39 cellular contexts compared by ENCODE assay signal in genomic region chr1:26064591-26064990, GRCh38. TPM values are rescaled to one million over a fixed set of nuclear protein-coding genes. Genes with fewer than 3 reads are reported as not detected.
DNase-seq lines count a peak whose midpoint lies in the region; ATAC-seq, FAIRE-seq and TF ChIP-seq lines count a peak whose summit lies in the region.
"Had no signal": no experiment of that assay in that cellular context is flagged by ENCODE, and none has a peak within 500 bp of the region (broad histone marks: within the 10 kb centered on the region; RNA-seq: fewer than 3 reads in every experiment).

No MANE protein-coding gene starts in this region.

- no peak overlapping the region for H2AFZ ChIP-seq in keratinocyte (ENCODE audit: control insufficient read depth, low read length)
- H2AFZ ChIP-seq: hepatocyte had no signal

- H4K20me1 ChIP-seq in keratinocyte (ENCODE audit: control insufficient read depth, extremely low read depth, insufficient read depth, low read length) = no peaks in the 10 kb centered on the region

- FAIRE-seq in RCC 7860 (lab: Jason Lieb, UNC) = peak; percentile 49
- peak; percentile 9 for FAIRE-seq in keratinocyte (lab: Jason Lieb, UNC)
- FAIRE-seq: astrocyte, HTR-8/SVneo had no signal

- TF ChIP-seq EP300 in upper lobe of left lung (IDR thresholded peaks at IDR 0.05) = no peak

- H3K36me3 ChIP-seq in heart left ventricle (peaks cover 0 to 60% (median 17%) of the 10 kb centered on the region in 9 donors), keratinocyte (ENCODE audit: control insufficient read depth in 2 of 2, extremely low read depth in 1 of 2, insufficient read depth in 2 of 2, low read length in 2 of 2) (no peaks in the 10 kb centered on the region), upper lobe of left lung (no peaks in the 10 kb centered on the region)

- H3K9ac ChIP-seq in keratinocyte (ENCODE audit: control insufficient read depth, extremely low read depth, insufficient read depth, low read length) = no peak overlapping the region

- no peak overlapping the region for H3K4me2 ChIP-seq in keratinocyte (ENCODE audit: control insufficient read depth, extremely low read depth, insufficient read depth, low read depth, low read length)
- H3K4me2 ChIP-seq: hepatocyte had no signal

- H3K27ac ChIP-seq in heart left ventricle (peak overlapping the region in 11 of 12 donors; percentile 45 to 100 (median 86)), keratinocyte (ENCODE audit: control insufficient read depth, insufficient read depth, low read length) (no peak overlapping the region), upper lobe of left lung (no peak overlapping the region)
- H3K27ac ChIP-seq: esophagus muscularis mucosa, hepatocyte had no signal

- TF ChIP-seq CTCF in heart left ventricle (IDR thresholded peaks at IDR 0.05) = no peak
- TF ChIP-seq CTCF in keratinocyte (optimal IDR thresholded peaks at IDR 0.05 in 1 of 3, IDR thresholded peaks at IDR 0.05 in 1 of 3, conservative IDR thresholded peaks at IDR 0.05 in 1 of 3; ENCODE audit: extremely low read depth in 1 of 3, insufficient read depth in 2 of 3, low read length in 3 of 3) = no peak
- TF ChIP-seq CTCF in upper lobe of left lung (IDR thresholded peaks at IDR 0.05) = no peak

- peaks cover 0 to 27% (median 0%) of the 10 kb centered on the region in 9 donors for H3K27me3 ChIP-seq in heart left ventricle
- H3K27me3 ChIP-seq in keratinocyte (ENCODE audit: control insufficient read depth, extremely low read depth, insufficient read depth, low read length) = peaks cover 4% of the 10 kb centered on the region
- H3K27me3 ChIP-seq in upper lobe of left lung = no peaks in the 10 kb centered on the region
- H3K27me3 ChIP-seq: hepatocyte had no signal

- dilution Hi-C loops in keratinocyte (cut with MboI; ENCODE audit: extremely low pct_ligation_motif_present, low sequenced_read_pairs) = no loop called here

- H3K9me1 ChIP-seq in keratinocyte (ENCODE audit: control insufficient read depth, extremely low read depth, insufficient read depth, low read length) = no peaks in the 10 kb centered on the region

- TF ChIP-seq POLR2A in heart left ventricle (IDR thresholded peaks at IDR 0.05) (no peak), upper lobe of left lung (IDR thresholded peaks at IDR 0.05) (no peak)

- H3K9me3 ChIP-seq in heart left ventricle (no peaks in the 10 kb centered on the region), keratinocyte (ENCODE audit: control insufficient read depth, low read depth, low read length) (no peaks in the 10 kb centered on the region), upper lobe of left lung (no peaks in the 10 kb centered on the region)
- H3K9me3 ChIP-seq: Caco-2, esophagus muscularis mucosa had no signal

- intact Hi-C loops in heart left ventricle (cut with DNase I) (no loop called here), cardiac septum (cut with DNase I) (no loop called here)

- H3K4me3 ChIP-seq in heart left ventricle (peak overlapping the region; percentile 17 to 91 (median 63)), keratinocyte (ENCODE audit: control insufficient read depth in 2 of 3, extremely low read depth in 1 of 3, insufficient read depth in 2 of 3, low read depth in 1 of 3, low read length in 3 of 3) (no peak overlapping the region), upper lobe of left lung (no peak overlapping the region)
- H3K4me3 ChIP-seq: esophagus muscularis mucosa, hepatocyte had no signal

- no peak for ATAC-seq in heart left ventricle
- no peak for ATAC-seq in upper lobe of left lung (ENCODE audit: low FRiP score in 2 of 2)
- ATAC-seq: activated naive CD8-positive, alpha-beta T cell treated with anti-CD3 and anti-CD28 coated beads, Interleukin-2, amount 50 U/mL, for 24 hours; activated T-cell treated with anti-CD3 and anti-CD28 coated beads, Interleukin-2, amount 50 U/mL, for 72 hours; effector memory CD8-positive, alpha-beta T cell; stimulated activated naive CD8-positive, alpha-beta T cell treated with anti-CD3 and anti-CD28 coated beads, Interleukin-15, Interleukin-2, amounts not matched to agents 100 U/mL and 50 U/mL, for 24 hours had no signal

- H3K4me1 ChIP-seq in heart left ventricle (peaks cover 0 to 38% (median 7%) of the 10 kb centered on the region in 12 donors), keratinocyte (ENCODE audit: control insufficient read depth, extremely low read depth, insufficient read depth, low read length) (no peaks in the 10 kb centered on the region), upper lobe of left lung (no peaks in the 10 kb centered on the region)
- H3K4me1 ChIP-seq: esophagus muscularis mucosa had no signal

- no peak for DNase-seq in heart left ventricle
- no peak for DNase-seq in cardiac septum (ENCODE audit: low spot score)
- DNase-seq in RCC 7860 (ENCODE audit: low spot score) = peak; percentile 28
- DNase-seq in keratinocyte (ENCODE audit: low read depth, low spot score) = no peak
- peak; percentile 95 for DNase-seq in renal cortical epithelial cell (ENCODE audit: low read depth)
- DNase-seq in upper lobe of left lung = no peak
- no peak for DNase-seq in midbrain (lab: John Stamatoyannopoulos, UW)
- no peak for DNase-seq in NCI-H1436 (lab: John Stamatoyannopoulos, UW)
- DNase-seq: 8988T; activated CD4-positive, alpha-beta memory T cell treated with anti-CD3 and anti-CD28 coated beads for 36 hours; activated CD4-positive, CD25-positive, alpha-beta regulatory T cell treated with anti-CD3 and anti-CD28 coated beads, Interleukin-2, amount 50 U/mL, for 72 hours; activated naive CD8-positive, alpha-beta T cell treated with anti-CD3 and anti-CD28 coated beads, Interleukin-2, amount 50 U/mL, for 24 hours; activated T-cell treated with anti-CD3 and anti-CD28 coated beads, Interleukin-2, amount 50 U/mL, for 72 hours; Caco-2; central memory CD4-positive, alpha-beta T cell; DND-41; effector memory CD8-positive, alpha-beta T cell; foreskin melanocyte; GOT3; NCI-H1092; NCI-H1694 treated with DMSO at 0.1 percent for 48 hours; NCI-H2171 treated with DMSO at 0.1 percent for 48 hours; NCI-H510A; nephron progenitor cell; OCI-M1; retina; SHP77 treated with DMSO at 0.1 percent for 48 hours; stimulated activated CD4-positive, alpha-beta T cell treated with anti-CD3 and anti-CD28 coated beads, Interleukin-2, amount 100 ng/mL, for 24 hours; stimulated activated naive CD8-positive, alpha-beta T cell treated with anti-CD3 and anti-CD28 coated beads, Interleukin-15, Interleukin-2, amounts not matched to agents 100 U/mL and 50 U/mL, for 24 hours; T-helper 2 cell had no signal

- 41 to 53% (median 46%) methylated on average over 2 of the region's 2 CpGs for WGBS in heart left ventricle, 4 donors
- 66 to 80% methylated on average over 2 of the region's 2 CpGs for WGBS in upper lobe of left lung, 2 donors

- H3K79me2 ChIP-seq in keratinocyte (ENCODE audit: control insufficient read depth, insufficient read depth, low read length) = no peaks in the 10 kb centered on the region
- H3K79me2 ChIP-seq: hepatocyte had no signal

RNA-seq across cellular contexts. Expression of gene TRIM63, which starts 2.8 kb away (rescaled TPM):
- total RNA-seq in heart left ventricle = 100 to 1,000 TPM; 136 to 598 (median 196) TPM
- 100 to 1,000 TPM; 277 to 444 TPM for polyA plus RNA-seq in heart left ventricle
- 123 TPM for total RNA-seq in cardiac septum
- polyA plus RNA-seq in keratinocyte = not detected in 3 replicates
- 0.30 TPM for polyA plus RNA-seq in keratinocyte (2011; ENCODE audit: low read depth)
- polyA plus RNA-seq in keratinocyte (2011; cell fraction: cytosol; rRNA removed) = 0.05 TPM in 1 of 2 replicates, not detected in the other
- polyA plus RNA-seq in keratinocyte (2011; cell fraction: nucleus; rRNA removed) = 0.09 TPM in 1 of 2 replicates, not detected in the other
- polyA plus RNA-seq in keratinocyte (2012; ENCODE audit: low replicate concordance) = 0.20 TPM in 1 of 2 replicates, not detected in the other
- polyA minus RNA-seq in keratinocyte = not detected in 3 replicates
- not detected for polyA minus RNA-seq in keratinocyte (2011; cell fraction: cytosol; rRNA and poly(A)+ RNA removed)
- not detected in 2 replicates for polyA minus RNA-seq in keratinocyte (2011; cell fraction: nucleus; rRNA and poly(A)+ RNA removed)
- total RNA-seq in renal cortical epithelial cell = not detected in 2 replicates
- under 1 TPM in 3 of 6 donors, not detected in 3; 0.26 to 0.61 (median 0.34) TPM for total RNA-seq in upper lobe of left lung
- total RNA-seq: astrocyte, Caco-2, liver, mononuclear cell, osteocyte, temporal lobe had no signal
- polyA plus RNA-seq: CD14-positive monocyte had no signal

RNA-seq across cellular contexts. Expression of gene SLC30A2, which starts 18.7 kb away (rescaled TPM):
- total RNA-seq in heart left ventricle (10 to 100 TPM in 4 of 9 donors, 1 to 10 TPM in 5; 2.9 to 18.0 (median 6.5) TPM), cardiac septum (5.0 TPM), renal cortical epithelial cell (1.1 and 1.4 TPM in 2 replicates), upper lobe of left lung (under 1 TPM in 3 of 6 donors, not detected in 3; 0.09 to 0.27 (median 0.15) TPM)
- polyA plus RNA-seq in heart left ventricle (1 to 10 TPM; 3.4 to 3.7 TPM), keratinocyte (not detected in 3 replicates)
- 0.09 TPM for polyA plus RNA-seq in keratinocyte (2011; ENCODE audit: low read depth)
- polyA plus RNA-seq in keratinocyte (2011; cell fraction: cytosol; rRNA removed) = not detected in 2 replicates
- not detected in 2 replicates for polyA plus RNA-seq in keratinocyte (2011; cell fraction: nucleus; rRNA removed)
- polyA plus RNA-seq in keratinocyte (2012; ENCODE audit: low replicate concordance) = 0.39 TPM in 1 of 2 replicates, not detected in the other
- not detected in 3 replicates for polyA minus RNA-seq in keratinocyte
- polyA minus RNA-seq in keratinocyte (2011; cell fraction: cytosol; rRNA and poly(A)+ RNA removed) = not detected
- polyA minus RNA-seq in keratinocyte (2011; cell fraction: nucleus; rRNA and poly(A)+ RNA removed) = not detected in 2 replicates
- total RNA-seq: activated CD4-positive, alpha-beta memory T cell treated with anti-CD3 and anti-CD28 coated beads for 36 hours; activated T-cell treated with anti-CD3 and anti-CD28 coated beads, Interleukin-2, amount 50 U/mL, for 72 hours; astrocyte; mononuclear cell; osteocyte; temporal lobe had no signal
- polyA plus RNA-seq: CD14-positive monocyte had no signal

RNA-seq across cellular contexts. Expression of gene EXTL1, which starts 43.0 kb away (rescaled TPM):
- total RNA-seq in heart left ventricle = 10 to 100 TPM in 2 of 9 donors, 1 to 10 TPM in 7; 1.8 to 17.5 (median 4.1) TPM
- 1 to 10 TPM; 1.2 to 5.7 TPM for polyA plus RNA-seq in heart left ventricle
- 9.2 TPM for total RNA-seq in cardiac septum
- polyA plus RNA-seq in keratinocyte = 0.11 to 0.13 TPM in 2 of 3 replicates, not detected in the other
- polyA plus RNA-seq in keratinocyte (2011; ENCODE audit: low read depth) = not detected
- 0.02 and 0.03 TPM in 2 replicates for polyA plus RNA-seq in keratinocyte (2011; cell fraction: cytosol; rRNA removed)
- 0.03 and 0.09 TPM in 2 replicates for polyA plus RNA-seq in keratinocyte (2011; cell fraction: nucleus; rRNA removed)
- 0.14 TPM in 1 of 2 replicates, not detected in the other for polyA plus RNA-seq in keratinocyte (2012; ENCODE audit: low replicate concordance)
- 0.10 to 0.52 TPM (median 0.42 TPM) in 3 replicates for polyA minus RNA-seq in keratinocyte
- polyA minus RNA-seq in keratinocyte (2011; cell fraction: cytosol; rRNA and poly(A)+ RNA removed) = not detected
- 0.21 TPM in 1 of 2 replicates, not detected in the other for polyA minus RNA-seq in keratinocyte (2011; cell fraction: nucleus; rRNA and poly(A)+ RNA removed)
- 0.05 TPM in 1 of 2 replicates, not detected in the other for total RNA-seq in renal cortical epithelial cell
- total RNA-seq in upper lobe of left lung = under 1 TPM in 3 of 6 donors, not detected in 3; under 0.01 to 0.24 (median 0.20) TPM
- total RNA-seq: activated CD4-positive, alpha-beta memory T cell treated with anti-CD3 and anti-CD28 coated beads for 36 hours; activated T-cell treated with anti-CD3 and anti-CD28 coated beads, Interleukin-2, amount 50 U/mL, for 72 hours had no signal
- polyA plus RNA-seq: CD14-positive monocyte, liver had no signal

RNA-seq across cellular contexts. Expression of gene PDIK1L, which starts 47.0 kb away (rescaled TPM):
- total RNA-seq in heart left ventricle (1 to 10 TPM; 3.9 to 9.3 (median 6.0) TPM), cardiac septum (3.5 TPM), renal cortical epithelial cell (4.7 and 5.6 TPM in 2 replicates), upper lobe of left lung (10 to 100 TPM in 2 of 6 donors, 1 to 10 TPM in 4; 1.7 to 12.0 (median 8.8) TPM)
- polyA plus RNA-seq in heart left ventricle (1 to 10 TPM; 2.1 to 2.7 TPM), keratinocyte (1.1 to 2.8 TPM (median 1.6 TPM) in 3 replicates)
- polyA plus RNA-seq in keratinocyte (2011; ENCODE audit: low read depth) = 0.67 TPM
- 0.84 and 1.6 TPM in 2 replicates for polyA plus RNA-seq in keratinocyte (2011; cell fraction: cytosol; rRNA removed)
- polyA plus RNA-seq in keratinocyte (2011; cell fraction: nucleus; rRNA removed) = 1.3 and 2.1 TPM in 2 replicates
- polyA plus RNA-seq in keratinocyte (2012; ENCODE audit: low replicate concordance) = 1.8 and 2.7 TPM in 2 replicates
- 1.5 to 3.4 TPM (median 1.7 TPM) in 3 replicates for polyA minus RNA-seq in keratinocyte
- 1.3 TPM for polyA minus RNA-seq in keratinocyte (2011; cell fraction: cytosol; rRNA and poly(A)+ RNA removed)
- 1.1 and 2.3 TPM in 2 replicates for polyA minus RNA-seq in keratinocyte (2011; cell fraction: nucleus; rRNA and poly(A)+ RNA removed)

Comparison
In these comparisons a context has a peak if more than half of its experiments do, and no peak if none do; other contexts are left out.
1. DNase-seq: peak in RCC 7860 (single experiment) and renal cortical epithelial cell (single experiment); none in heart left ventricle (0 of 5), cardiac septum (single experiment), keratinocyte (single experiment), upper lobe of left lung (0 of 2), midbrain (single experiment) and NCI-H1436 (single experiment).
2. H3K27ac ChIP-seq: peak in heart left ventricle (11 of 12); none in keratinocyte (single experiment) and upper lobe of left lung (0 of 4).
3. H3K4me3 ChIP-seq: peak in heart left ventricle (12 of 12); none in keratinocyte (0 of 3) and upper lobe of left lung (0 of 4).
4. RNA of gene TRIM63, which starts 2.8 kb away (total RNA-seq): 136 to 598 TPM in heart left ventricle and 123 TPM in cardiac septum (single experiment); 0.26 to 0.61 TPM in upper lobe of left lung and not detected in renal cortical epithelial cell; every median in the first group is over 10 times any median in the second.